In genomic region chr4:10130190-10130888, GRCh38 we compare ENCODE assay signal across 17 cellular contexts.
"Had no signal": no experiment of that assay in that cellular context is flagged by ENCODE, and none has a peak within 500 bp of the region (broad histone marks: within the 10 kb centered on the region; RNA-seq: fewer than 3 reads in every experiment).

No MANE protein-coding gene starts in this region.

- H3K9me3 Mint-ChIP-seq: activated naive CD4-positive, alpha-beta T cell treated with anti-CD3 and anti-CD28 coated beads, Interleukin-2, amount 50 U/mL, for 72 hours; naive thymus-derived CD8-positive, alpha-beta T cell had no signal

- DNase-seq: activated CD4-positive, alpha-beta T cell treated with anti-CD3 and anti-CD28 coated beads for 1 hour; activated CD4-positive, alpha-beta T cell treated with anti-CD3 and anti-CD28 coated beads, Interleukin-2, amount 50 U/mL, for 4 hours; activated effector memory CD4-positive, alpha-beta T cell treated with anti-CD3 and anti-CD28 coated beads, Interleukin-2, amount 50 U/mL, for 16 hours; activated T-cell treated with anti-CD3 and anti-CD28 coated beads, Interleukin-2, amount 50 U/mL, for 48 hours; mammary epithelial cell; naive thymus-derived CD8-positive, alpha-beta T cell; pancreas; stimulated activated CD4-positive, alpha-beta T cell treated with anti-CD3 and anti-CD28 coated beads, Interleukin-15, amount 100 ng/mL, for 24 hours; stimulated activated CD4-positive, alpha-beta T cell treated with anti-CD3 and anti-CD28 coated beads, Interleukin-4, amount 100 ng/mL, for 1 hour; stimulated activated naive CD4-positive, alpha-beta T cell; trophoblast cell had no signal

- ATAC-seq: activated naive CD4-positive, alpha-beta T cell treated with anti-CD3 and anti-CD28 coated beads, Interleukin-2, amount 50 U/mL, for 72 hours; naive thymus-derived CD8-positive, alpha-beta T cell; pancreas had no signal

- H3K9me3 ChIP-seq: pancreas had no signal

- H3K27ac Mint-ChIP-seq: activated naive CD4-positive, alpha-beta T cell treated with anti-CD3 and anti-CD28 coated beads, Interleukin-2, amount 50 U/mL, for 72 hours had no signal

- H3K27ac ChIP-seq: cardiac muscle cell, pancreas, SK-N-MC, VCaP had no signal

- H3K36me3 ChIP-seq: cardiac muscle cell, pancreas had no signal

- H3K27me3 ChIP-seq: cardiac muscle cell, pancreas had no signal

- H3K4me3 Mint-ChIP-seq: naive thymus-derived CD8-positive, alpha-beta T cell had no signal

- H3K4me1 ChIP-seq: pancreas had no signal

- FAIRE-seq: endometrium, pancreas had no signal

- H3K36me3 Mint-ChIP-seq: activated naive CD4-positive, alpha-beta T cell treated with anti-CD3 and anti-CD28 coated beads, Interleukin-2, amount 50 U/mL, for 72 hours; naive thymus-derived CD8-positive, alpha-beta T cell had no signal

- H3K4me3 ChIP-seq: cardiac muscle cell, pancreas, SK-N-MC, skin epidermis had no signal
